ENCODE assay signal across 1 cellular context in the genomic region with DNA sequence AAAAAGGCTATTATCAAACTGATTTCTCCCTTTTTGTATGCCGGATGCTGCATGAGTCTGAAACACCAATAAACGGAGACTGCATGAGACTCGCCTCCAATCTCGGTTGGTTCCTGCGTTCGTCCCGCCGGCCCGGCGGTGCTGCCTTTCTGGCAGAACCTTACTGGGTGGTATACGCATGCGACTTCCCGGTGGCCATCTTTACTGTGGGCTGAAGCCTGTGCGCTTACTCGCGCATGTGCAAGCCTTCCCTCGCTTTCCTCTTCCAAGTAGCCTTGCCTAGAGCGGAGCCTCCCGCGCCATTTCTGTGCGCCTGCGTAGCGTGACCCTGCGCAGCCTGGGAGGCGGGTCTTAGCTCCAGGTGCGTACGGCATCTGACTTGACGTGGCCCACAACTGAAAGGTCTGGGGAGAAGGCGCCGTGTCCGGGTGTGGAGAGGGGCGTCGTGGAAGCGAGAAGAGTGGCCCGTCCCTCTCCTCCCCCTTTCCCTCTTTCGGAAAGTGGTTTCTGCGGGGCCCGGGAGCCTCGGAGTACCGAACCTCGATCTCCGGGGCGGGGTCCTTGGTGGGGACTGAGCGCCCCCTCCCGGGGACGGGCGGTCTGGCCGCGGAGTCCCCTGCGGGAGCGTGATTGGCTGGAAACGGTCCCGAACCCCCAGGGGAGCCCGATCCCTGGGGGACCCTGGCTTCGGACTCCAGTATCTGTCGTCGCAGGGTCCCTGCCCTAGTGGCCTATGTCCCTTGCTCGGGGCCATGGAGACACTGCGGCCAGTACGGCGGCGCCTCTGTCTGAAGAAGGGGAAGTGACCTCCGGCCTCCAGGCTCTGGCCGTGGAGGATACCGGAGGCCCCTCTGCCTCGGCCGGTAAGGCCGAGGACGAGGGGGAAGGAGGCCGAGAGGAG.
TF ChIP-seq lines count a peak whose summit lies in the region.

TSS of gene PAGR1 (plus strand) at position 360 of the 901 bp plus-strand sequence. CDS start at position 734, 374 bp downstream.

TF ChIP-seq in HepG2, 621 proteins besides CTCF, POLR2A, EP300 and RAD21 (continued from another document and continues in another):
- TF ChIP-seq MTERF4 (CRISPR knock-in tag; IDR thresholded peaks at IDR 0.05) (peak; percentile 82; the same call in 1 of the 2 replicates), ZNF746 (CRISPR knock-in tag; IDR thresholded peaks at IDR 0.05) (peak; percentile 91), ZNF605 (CRISPR knock-in tag; IDR thresholded peaks at IDR 0.05) (peak; percentile 76), ZNF883 (CRISPR knock-in tag; IDR thresholded peaks at IDR 0.05; ENCODE audit: not compliant biosample characterization) (peak; percentile 90), NCOA2 (CRISPR knock-in tag; IDR thresholded peaks at IDR 0.05) (no peak), ZNF441 (CRISPR knock-in tag; IDR thresholded peaks at IDR 0.05; ENCODE audit: borderline replicate concordance) (peak; percentile 91), MYC (CRISPR knock-in tag; IDR thresholded peaks at IDR 0.05; ENCODE audit: borderline replicate concordance) (peak; percentile 94), ZNF569 (CRISPR knock-in tag; IDR thresholded peaks at IDR 0.05; ENCODE audit: borderline replicate concordance) (no peak; the same call in 1 of the 2 replicates), ZNF224 (CRISPR knock-in tag; IDR thresholded peaks at IDR 0.05) (peak; percentile 99), ZNF614 (CRISPR knock-in tag; IDR thresholded peaks at IDR 0.05; ENCODE audit: borderline replicate concordance) (0 out of 2 replicates have a peak, but pooled peaks have one; percentile 64), ZNF101 (CRISPR knock-in tag; IDR thresholded peaks at IDR 0.05; ENCODE audit: borderline replicate concordance, low read depth) (peak; percentile 59; the same call in 1 of the 2 replicates), IRF1 (CRISPR knock-in tag; IDR thresholded peaks at IDR 0.05; ENCODE audit: low read depth) (peak; percentile 64; the same call in 1 of the 2 replicates), ZNF414 (CRISPR knock-in tag; IDR thresholded peaks at IDR 0.05) (peak; percentile 12; the same call in 1 of the 2 replicates), ZNF777 (CRISPR knock-in tag; IDR thresholded peaks at IDR 0.05) (peak; percentile 99), KDM1A (CRISPR knock-in tag; IDR thresholded peaks at IDR 0.05) (0 out of 2 replicates have a peak, but pooled peaks have one; percentile 9), TGIF2 (CRISPR knock-in tag; IDR thresholded peaks at IDR 0.05) (peak; percentile 73), ZNF567 (CRISPR knock-in tag; IDR thresholded peaks at IDR 0.05; ENCODE audit: borderline replicate concordance) (no peak), ZHX2 (IDR thresholded peaks at IDR 0.05; ENCODE audit: low read depth) (peak; percentile 97), ZHX2 (CRISPR knock-in tag; IDR thresholded peaks at IDR 0.05; ENCODE audit: borderline replicate concordance) (no peak; the same call in 1 of the 2 replicates), TARDBP (CRISPR knock-in tag; IDR thresholded peaks at IDR 0.05) (peak; percentile 89)
- TF ChIP-seq, protein P1, sequence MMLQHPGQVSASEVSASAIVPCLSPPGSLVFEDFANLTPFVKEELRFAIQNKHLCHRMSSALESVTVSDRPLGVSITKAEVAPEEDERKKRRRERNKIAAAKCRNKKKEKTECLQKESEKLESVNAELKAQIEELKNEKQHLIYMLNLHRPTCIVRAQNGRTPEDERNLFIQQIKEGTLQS (CRISPR knock-in tag; IDR thresholded peaks at IDR 0.05), result peak; percentile 46; the same call in 1 of the 2 replicates
- TF ChIP-seq, protein P2, sequence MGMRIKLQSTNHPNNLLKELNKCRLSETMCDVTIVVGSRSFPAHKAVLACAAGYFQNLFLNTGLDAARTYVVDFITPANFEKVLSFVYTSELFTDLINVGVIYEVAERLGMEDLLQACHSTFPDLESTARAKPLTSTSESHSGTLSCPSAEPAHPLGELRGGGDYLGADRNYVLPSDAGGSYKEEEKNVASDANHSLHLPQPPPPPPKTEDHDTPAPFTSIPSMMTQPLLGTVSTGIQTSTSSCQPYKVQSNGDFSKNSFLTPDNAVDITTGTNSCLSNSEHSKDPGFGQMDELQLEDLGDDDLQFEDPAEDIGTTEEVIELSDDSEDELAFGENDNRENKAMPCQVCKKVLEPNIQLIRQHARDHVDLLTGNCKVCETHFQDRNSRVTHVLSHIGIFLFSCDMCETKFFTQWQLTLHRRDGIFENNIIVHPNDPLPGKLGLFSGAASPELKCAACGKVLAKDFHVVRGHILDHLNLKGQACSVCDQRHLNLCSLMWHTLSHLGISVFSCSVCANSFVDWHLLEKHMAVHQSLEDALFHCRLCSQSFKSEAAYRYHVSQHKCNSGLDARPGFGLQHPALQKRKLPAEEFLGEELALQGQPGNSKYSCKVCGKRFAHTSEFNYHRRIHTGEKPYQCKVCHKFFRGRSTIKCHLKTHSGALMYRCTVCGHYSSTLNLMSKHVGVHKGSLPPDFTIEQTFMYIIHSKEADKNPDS (CRISPR knock-in tag; IDR thresholded peaks at IDR 0.05), result 0 out of 2 replicates have a peak, but pooled peaks have one; percentile 21
- TF ChIP-seq, protein P3, sequence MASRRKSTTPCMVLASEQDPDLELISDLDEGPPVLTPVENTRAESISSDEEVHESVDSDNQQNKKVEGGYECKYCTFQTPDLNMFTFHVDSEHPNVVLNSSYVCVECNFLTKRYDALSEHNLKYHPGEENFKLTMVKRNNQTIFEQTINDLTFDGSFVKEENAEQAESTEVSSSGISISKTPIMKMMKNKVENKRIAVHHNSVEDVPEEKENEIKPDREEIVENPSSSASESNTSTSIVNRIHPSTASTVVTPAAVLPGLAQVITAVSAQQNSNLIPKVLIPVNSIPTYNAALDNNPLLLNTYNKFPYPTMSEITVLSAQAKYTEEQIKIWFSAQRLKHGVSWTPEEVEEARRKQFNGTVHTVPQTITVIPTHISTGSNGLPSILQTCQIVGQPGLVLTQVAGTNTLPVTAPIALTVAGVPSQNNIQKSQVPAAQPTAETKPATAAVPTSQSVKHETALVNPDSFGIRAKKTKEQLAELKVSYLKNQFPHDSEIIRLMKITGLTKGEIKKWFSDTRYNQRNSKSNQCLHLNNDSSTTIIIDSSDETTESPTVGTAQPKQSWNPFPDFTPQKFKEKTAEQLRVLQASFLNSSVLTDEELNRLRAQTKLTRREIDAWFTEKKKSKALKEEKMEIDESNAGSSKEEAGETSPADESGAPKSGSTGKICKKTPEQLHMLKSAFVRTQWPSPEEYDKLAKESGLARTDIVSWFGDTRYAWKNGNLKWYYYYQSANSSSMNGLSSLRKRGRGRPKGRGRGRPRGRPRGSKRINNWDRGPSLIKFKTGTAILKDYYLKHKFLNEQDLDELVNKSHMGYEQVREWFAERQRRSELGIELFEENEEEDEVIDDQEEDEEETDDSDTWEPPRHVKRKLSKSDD (CRISPR knock-in tag; IDR thresholded peaks at IDR 0.05; ENCODE audit: low read depth), result peak; percentile 96
- TF ChIP-seq, protein P4, sequence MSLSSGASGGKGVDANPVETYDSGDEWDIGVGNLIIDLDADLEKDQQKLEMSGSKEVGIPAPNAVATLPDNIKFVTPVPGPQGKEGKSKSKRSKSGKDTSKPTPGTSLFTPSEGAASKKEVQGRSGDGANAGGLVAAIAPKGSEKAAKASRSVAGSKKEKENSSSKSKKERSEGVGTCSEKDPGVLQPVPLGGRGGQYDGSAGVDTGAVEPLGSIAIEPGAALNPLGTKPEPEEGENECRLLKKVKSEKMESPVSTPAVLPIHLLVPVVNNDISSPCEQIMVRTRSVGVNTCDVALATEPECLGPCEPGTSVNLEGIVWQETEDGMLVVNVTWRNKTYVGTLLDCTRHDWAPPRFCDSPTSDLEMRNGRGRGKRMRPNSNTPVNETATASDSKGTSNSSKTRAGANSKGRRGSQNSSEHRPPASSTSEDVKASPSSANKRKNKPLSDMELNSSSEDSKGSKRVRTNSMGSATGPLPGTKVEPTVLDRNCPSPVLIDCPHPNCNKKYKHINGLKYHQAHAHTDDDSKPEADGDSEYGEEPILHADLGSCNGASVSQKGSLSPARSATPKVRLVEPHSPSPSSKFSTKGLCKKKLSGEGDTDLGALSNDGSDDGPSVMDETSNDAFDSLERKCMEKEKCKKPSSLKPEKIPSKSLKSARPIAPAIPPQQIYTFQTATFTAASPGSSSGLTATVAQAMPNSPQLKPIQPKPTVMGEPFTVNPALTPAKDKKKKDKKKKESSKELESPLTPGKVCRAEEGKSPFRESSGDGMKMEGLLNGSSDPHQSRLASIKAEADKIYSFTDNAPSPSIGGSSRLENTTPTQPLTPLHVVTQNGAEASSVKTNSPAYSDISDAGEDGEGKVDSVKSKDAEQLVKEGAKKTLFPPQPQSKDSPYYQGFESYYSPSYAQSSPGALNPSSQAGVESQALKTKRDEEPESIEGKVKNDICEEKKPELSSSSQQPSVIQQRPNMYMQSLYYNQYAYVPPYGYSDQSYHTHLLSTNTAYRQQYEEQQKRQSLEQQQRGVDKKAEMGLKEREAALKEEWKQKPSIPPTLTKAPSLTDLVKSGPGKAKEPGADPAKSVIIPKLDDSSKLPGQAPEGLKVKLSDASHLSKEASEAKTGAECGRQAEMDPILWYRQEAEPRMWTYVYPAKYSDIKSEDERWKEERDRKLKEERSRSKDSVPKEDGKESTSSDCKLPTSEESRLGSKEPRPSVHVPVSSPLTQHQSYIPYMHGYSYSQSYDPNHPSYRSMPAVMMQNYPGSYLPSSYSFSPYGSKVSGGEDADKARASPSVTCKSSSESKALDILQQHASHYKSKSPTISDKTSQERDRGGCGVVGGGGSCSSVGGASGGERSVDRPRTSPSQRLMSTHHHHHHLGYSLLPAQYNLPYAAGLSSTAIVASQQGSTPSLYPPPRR (CRISPR knock-in tag; IDR thresholded peaks at IDR 0.05; ENCODE audit: borderline replicate concordance), result peak; percentile 40; the same call in 1 of the 2 replicates
- TF ChIP-seq, protein P5, sequence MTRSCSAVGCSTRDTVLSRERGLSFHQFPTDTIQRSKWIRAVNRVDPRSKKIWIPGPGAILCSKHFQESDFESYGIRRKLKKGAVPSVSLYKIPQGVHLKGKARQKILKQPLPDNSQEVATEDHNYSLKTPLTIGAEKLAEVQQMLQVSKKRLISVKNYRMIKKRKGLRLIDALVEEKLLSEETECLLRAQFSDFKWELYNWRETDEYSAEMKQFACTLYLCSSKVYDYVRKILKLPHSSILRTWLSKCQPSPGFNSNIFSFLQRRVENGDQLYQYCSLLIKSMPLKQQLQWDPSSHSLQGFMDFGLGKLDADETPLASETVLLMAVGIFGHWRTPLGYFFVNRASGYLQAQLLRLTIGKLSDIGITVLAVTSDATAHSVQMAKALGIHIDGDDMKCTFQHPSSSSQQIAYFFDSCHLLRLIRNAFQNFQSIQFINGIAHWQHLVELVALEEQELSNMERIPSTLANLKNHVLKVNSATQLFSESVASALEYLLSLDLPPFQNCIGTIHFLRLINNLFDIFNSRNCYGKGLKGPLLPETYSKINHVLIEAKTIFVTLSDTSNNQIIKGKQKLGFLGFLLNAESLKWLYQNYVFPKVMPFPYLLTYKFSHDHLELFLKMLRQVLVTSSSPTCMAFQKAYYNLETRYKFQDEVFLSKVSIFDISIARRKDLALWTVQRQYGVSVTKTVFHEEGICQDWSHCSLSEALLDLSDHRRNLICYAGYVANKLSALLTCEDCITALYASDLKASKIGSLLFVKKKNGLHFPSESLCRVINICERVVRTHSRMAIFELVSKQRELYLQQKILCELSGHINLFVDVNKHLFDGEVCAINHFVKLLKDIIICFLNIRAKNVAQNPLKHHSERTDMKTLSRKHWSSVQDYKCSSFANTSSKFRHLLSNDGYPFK (CRISPR knock-in tag; IDR thresholded peaks at IDR 0.05; ENCODE audit: borderline replicate concordance), result peak; percentile 93
